ENCODE assay signal across 1 cellular context in the genomic region with DNA sequence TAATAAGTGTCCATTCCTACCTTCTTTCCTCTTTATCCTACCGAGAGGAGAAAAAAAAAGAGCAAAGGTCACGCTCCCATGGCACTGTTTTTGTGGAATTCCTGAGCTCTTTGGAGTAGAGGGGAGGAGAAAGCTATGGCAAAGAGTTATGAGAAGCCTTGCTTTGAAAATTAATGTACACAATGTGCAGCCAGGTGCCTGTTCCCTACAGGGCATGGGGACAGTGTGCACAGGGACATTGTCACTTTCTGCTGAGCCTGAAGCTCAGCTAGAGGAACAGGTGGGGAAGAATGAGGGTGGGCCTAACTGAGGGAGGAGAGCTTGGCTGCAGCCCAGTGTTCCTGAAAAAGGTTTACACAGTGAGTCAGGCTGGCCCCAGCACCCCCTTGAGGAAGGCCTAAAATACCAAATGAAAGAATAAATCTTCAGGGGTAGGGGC.
A peak's percentile ranks its signal among the peaks of the same experiment; 100 is the strongest.
TF ChIP-seq lines count a peak whose summit lies in the region.

No MANE protein-coding gene starts in this region.

TF ChIP-seq in HepG2, 621 proteins besides CTCF, POLR2A, EP300 and RAD21 (continued from another document):
- TF ChIP-seq, protein P1, sequence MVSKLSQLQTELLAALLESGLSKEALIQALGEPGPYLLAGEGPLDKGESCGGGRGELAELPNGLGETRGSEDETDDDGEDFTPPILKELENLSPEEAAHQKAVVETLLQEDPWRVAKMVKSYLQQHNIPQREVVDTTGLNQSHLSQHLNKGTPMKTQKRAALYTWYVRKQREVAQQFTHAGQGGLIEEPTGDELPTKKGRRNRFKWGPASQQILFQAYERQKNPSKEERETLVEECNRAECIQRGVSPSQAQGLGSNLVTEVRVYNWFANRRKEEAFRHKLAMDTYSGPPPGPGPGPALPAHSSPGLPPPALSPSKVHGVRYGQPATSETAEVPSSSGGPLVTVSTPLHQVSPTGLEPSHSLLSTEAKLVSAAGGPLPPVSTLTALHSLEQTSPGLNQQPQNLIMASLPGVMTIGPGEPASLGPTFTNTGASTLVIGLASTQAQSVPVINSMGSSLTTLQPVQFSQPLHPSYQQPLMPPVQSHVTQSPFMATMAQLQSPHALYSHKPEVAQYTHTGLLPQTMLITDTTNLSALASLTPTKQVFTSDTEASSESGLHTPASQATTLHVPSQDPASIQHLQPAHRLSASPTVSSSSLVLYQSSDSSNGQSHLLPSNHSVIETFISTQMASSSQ (IDR thresholded peaks at IDR 0.05; ENCODE audit: low read depth), result no peak
- TF ChIP-seq, protein P1 (CRISPR knock-in tag; IDR thresholded peaks at IDR 0.05; ENCODE audit: borderline replicate concordance), result peak; percentile 49; the same call in 1 of the 2 replicates
- TF ChIP-seq HDAC2 (CRISPR knock-in tag; IDR thresholded peaks at IDR 0.05) (peak; percentile 42; the same call in 1 of the 2 replicates), TEAD3 (CRISPR knock-in tag; optimal IDR thresholded peaks at IDR 0.05; ENCODE audit: borderline replicate concordance) (peak; percentile 44), MED1 (CRISPR knock-in tag; IDR thresholded peaks at IDR 0.05) (peak; percentile 40; the same call in 1 of the 2 replicates), KAT2B (IDR thresholded peaks at IDR 0.05; ENCODE audit: borderline replicate concordance, low read depth, low read length) (no peak), ZNF343 (CRISPR knock-in tag; IDR thresholded peaks at IDR 0.05) (0 out of 2 replicates have a peak, but pooled peaks have one; percentile 52), XRCC5 (optimal IDR thresholded peaks at IDR 0.05; ENCODE audit: low read length) (peak; percentile 41), ZSCAN25 (CRISPR knock-in tag; IDR thresholded peaks at IDR 0.05) (0 out of 2 replicates have a peak, but pooled peaks have one; percentile 29), ZNF331 (CRISPR knock-in tag; IDR thresholded peaks at IDR 0.05) (0 out of 2 replicates have a peak, but pooled peaks have one; percentile 20), ZSCAN29 (CRISPR knock-in tag; conservative IDR thresholded peaks at IDR 0.05) (0 out of 2 replicates have a peak, but pooled peaks have one; percentile 44), KMT2B (CRISPR knock-in tag; IDR thresholded peaks at IDR 0.05) (no peak), SSRP1 (CRISPR knock-in tag; IDR thresholded peaks at IDR 0.05) (no peak), HNF4A (CRISPR knock-in tag; IDR thresholded peaks at IDR 0.05) (peak; percentile 78), RXRB (CRISPR knock-in tag; IDR thresholded peaks at IDR 0.05; ENCODE audit: borderline replicate concordance) (0 out of 2 replicates have a peak, but pooled peaks have one; percentile 26), ZFY (CRISPR knock-in tag; IDR thresholded peaks at IDR 0.05) (no peak), DPF2 (CRISPR knock-in tag; IDR thresholded peaks at IDR 0.05; ENCODE audit: borderline replicate concordance, low read depth) (peak; percentile 37; the same call in 1 of the 2 replicates), NR3C1 (CRISPR knock-in tag; IDR thresholded peaks at IDR 0.05) (no peak), JUN (CRISPR knock-in tag; IDR thresholded peaks at IDR 0.05) (0 out of 2 replicates have a peak, but pooled peaks have one; percentile 34), PHF21A (CRISPR knock-in tag; IDR thresholded peaks at IDR 0.05) (peak; percentile 52; the same call in 1 of the 2 replicates), ZNF788 (CRISPR knock-in tag; IDR thresholded peaks at IDR 0.05; ENCODE audit: borderline replicate concordance) (0 out of 2 replicates have a peak, but pooled peaks have one; percentile 29), SP5 (CRISPR knock-in tag; IDR thresholded peaks at IDR 0.05; ENCODE audit: borderline replicate concordance, low read depth) (peak; percentile 19; the same call in 1 of the 2 replicates), KLF11 (CRISPR knock-in tag; IDR thresholded peaks at IDR 0.05) (no peak), NCOA2 (CRISPR knock-in tag; IDR thresholded peaks at IDR 0.05) (0 out of 2 replicates have a peak, but pooled peaks have one; percentile 30), TOE1 (CRISPR knock-in tag; IDR thresholded peaks at IDR 0.05) (no peak), RCOR2 (CRISPR knock-in tag; IDR thresholded peaks at IDR 0.05) (0 out of 2 replicates have a peak, but pooled peaks have one; percentile 17), TCF7 (IDR thresholded peaks at IDR 0.05; ENCODE audit: low read depth) (0 out of 2 replicates have a peak, but pooled peaks have one; percentile 30), PPARG (CRISPR knock-in tag; conservative IDR thresholded peaks at IDR 0.05) (peak; percentile 74), PAX8 (CRISPR knock-in tag; IDR thresholded peaks at IDR 0.05; ENCODE audit: borderline replicate concordance) (no peak)
- TF ChIP-seq, protein P2, sequence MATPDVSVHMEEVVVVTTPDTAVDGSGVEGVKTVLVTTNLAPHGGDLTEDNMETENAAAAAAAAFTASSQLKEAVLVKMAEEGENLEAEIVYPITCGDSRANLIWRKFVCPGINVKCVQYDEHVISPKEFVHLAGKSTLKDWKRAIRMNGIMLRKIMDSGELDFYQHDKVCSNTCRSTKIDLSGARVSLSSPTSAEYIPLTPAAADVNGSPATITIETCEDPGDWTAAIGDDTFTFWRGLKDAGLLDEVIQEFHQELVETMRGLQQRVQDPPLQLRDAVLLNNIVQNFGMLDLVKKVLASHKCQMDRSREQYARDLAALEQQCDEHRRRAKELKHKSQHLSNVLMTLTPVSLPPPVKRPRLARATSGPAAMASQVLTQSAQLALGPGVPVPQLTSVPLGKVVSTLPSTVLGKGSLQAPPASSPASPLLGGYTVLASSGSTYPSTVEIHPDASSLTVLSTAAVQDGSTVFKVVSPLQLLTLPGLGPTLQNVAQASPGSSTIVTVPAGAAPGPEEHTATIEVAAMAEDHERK (CRISPR knock-in tag; IDR thresholded peaks at IDR 0.05; ENCODE audit: low read depth), result no peak
- TF ChIP-seq, protein P3, sequence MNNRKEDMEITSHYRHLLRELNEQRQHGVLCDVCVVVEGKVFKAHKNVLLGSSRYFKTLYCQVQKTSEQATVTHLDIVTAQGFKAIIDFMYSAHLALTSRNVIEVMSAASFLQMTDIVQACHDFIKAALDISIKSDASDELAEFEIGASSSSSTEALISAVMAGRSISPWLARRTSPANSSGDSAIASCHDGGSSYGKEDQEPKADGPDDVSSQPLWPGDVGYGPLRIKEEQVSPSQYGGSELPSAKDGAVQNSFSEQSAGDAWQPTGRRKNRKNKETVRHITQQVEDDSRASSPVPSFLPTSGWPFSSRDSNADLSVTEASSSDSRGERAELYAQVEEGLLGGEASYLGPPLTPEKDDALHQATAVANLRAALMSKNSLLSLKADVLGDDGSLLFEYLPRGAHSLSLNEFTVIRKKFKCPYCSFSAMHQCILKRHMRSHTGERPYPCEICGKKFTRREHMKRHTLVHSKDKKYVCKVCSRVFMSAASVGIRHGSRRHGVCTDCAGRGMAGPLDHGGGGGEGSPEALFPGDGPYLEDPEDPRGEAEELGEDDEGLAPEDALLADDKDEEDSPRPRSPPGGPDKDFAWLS (CRISPR knock-in tag; IDR thresholded peaks at IDR 0.05; ENCODE audit: borderline replicate concordance), result 0 out of 2 replicates have a peak, but pooled peaks have one; percentile 40
- TF ChIP-seq, protein P4, sequence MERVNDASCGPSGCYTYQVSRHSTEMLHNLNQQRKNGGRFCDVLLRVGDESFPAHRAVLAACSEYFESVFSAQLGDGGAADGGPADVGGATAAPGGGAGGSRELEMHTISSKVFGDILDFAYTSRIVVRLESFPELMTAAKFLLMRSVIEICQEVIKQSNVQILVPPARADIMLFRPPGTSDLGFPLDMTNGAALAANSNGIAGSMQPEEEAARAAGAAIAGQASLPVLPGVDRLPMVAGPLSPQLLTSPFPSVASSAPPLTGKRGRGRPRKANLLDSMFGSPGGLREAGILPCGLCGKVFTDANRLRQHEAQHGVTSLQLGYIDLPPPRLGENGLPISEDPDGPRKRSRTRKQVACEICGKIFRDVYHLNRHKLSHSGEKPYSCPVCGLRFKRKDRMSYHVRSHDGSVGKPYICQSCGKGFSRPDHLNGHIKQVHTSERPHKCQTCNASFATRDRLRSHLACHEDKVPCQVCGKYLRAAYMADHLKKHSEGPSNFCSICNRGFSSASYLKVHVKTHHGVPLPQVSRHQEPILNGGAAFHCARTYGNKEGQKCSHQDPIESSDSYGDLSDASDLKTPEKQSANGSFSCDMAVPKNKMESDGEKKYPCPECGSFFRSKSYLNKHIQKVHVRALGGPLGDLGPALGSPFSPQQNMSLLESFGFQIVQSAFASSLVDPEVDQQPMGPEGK (CRISPR knock-in tag; IDR thresholded peaks at IDR 0.05), result peak; percentile 55
- TF ChIP-seq, protein P5, sequence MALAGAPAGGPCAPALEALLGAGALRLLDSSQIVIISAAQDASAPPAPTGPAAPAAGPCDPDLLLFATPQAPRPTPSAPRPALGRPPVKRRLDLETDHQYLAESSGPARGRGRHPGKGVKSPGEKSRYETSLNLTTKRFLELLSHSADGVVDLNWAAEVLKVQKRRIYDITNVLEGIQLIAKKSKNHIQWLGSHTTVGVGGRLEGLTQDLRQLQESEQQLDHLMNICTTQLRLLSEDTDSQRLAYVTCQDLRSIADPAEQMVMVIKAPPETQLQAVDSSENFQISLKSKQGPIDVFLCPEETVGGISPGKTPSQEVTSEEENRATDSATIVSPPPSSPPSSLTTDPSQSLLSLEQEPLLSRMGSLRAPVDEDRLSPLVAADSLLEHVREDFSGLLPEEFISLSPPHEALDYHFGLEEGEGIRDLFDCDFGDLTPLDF (CRISPR knock-in tag; IDR thresholded peaks at IDR 0.05), result no peak
- TF ChIP-seq, protein P6, sequence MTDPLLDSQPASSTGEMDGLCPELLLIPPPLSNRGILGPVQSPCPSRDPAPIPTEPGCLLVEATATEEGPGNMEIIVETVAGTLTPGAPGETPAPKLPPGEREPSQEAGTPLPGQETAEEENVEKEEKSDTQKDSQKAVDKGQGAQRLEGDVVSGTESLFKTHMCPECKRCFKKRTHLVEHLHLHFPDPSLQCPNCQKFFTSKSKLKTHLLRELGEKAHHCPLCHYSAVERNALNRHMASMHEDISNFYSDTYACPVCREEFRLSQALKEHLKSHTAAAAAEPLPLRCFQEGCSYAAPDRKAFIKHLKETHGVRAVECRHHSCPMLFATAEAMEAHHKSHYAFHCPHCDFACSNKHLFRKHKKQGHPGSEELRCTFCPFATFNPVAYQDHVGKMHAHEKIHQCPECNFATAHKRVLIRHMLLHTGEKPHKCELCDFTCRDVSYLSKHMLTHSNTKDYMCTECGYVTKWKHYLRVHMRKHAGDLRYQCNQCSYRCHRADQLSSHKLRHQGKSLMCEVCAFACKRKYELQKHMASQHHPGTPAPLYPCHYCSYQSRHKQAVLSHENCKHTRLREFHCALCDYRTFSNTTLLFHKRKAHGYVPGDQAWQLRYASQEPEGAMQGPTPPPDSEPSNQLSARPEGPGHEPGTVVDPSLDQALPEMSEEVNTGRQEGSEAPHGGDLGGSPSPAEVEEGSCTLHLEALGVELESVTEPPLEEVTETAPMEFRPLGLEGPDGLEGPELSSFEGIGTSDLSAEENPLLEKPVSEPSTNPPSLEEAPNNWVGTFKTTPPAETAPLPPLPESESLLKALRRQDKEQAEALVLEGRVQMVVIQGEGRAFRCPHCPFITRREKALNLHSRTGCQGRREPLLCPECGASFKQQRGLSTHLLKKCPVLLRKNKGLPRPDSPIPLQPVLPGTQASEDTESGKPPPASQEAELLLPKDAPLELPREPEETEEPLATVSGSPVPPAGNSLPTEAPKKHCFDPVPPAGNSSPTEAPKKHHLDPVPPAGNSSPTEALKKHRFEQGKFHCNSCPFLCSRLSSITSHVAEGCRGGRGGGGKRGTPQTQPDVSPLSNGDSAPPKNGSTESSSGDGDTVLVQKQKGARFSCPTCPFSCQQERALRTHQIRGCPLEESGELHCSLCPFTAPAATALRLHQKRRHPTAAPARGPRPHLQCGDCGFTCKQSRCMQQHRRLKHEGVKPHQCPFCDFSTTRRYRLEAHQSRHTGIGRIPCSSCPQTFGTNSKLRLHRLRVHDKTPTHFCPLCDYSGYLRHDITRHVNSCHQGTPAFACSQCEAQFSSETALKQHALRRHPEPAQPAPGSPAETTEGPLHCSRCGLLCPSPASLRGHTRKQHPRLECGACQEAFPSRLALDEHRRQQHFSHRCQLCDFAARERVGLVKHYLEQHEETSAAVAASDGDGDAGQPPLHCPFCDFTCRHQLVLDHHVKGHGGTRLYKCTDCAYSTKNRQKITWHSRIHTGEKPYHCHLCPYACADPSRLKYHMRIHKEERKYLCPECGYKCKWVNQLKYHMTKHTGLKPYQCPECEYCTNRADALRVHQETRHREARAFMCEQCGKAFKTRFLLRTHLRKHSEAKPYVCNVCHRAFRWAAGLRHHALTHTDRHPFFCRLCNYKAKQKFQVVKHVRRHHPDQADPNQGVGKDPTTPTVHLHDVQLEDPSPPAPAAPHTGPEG (CRISPR knock-in tag; IDR thresholded peaks at IDR 0.05), result no peak
